Comparison of ENCODE assay signal across 18 cellular contexts in the genomic region with DNA sequence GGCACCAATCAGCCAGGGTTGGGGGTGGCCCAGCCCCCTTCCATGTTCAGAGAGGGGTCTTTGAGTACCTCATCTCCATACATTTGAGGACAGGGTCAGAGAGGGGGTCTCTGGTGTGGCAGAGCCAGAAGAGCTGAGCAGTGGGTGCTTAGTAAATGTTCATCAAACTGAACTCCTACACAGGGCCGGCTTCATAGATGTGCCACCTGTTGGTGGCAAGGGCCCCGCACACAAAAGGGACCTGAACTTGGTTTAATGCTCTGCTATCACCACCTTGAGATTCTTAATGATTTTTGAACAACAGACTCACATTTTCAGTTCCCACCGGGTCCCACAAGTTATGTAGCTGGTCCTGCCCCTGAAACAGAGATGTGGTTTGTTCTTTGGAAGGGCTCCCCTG. TPM values are rescaled to one million over a fixed set of nuclear protein-coding genes. Genes with fewer than 3 reads are reported as not detected.
A peak's percentile ranks its signal among the peaks of the same experiment; 100 is the strongest.
DNase-seq lines count a peak whose midpoint lies in the region; ATAC-seq, FAIRE-seq and TF ChIP-seq lines count a peak whose summit lies in the region.
"Had no signal": no experiment of that assay in that cellular context is flagged by ENCODE, and none has a peak within 500 bp of the region (broad histone marks: within the 10 kb centered on the region; RNA-seq: fewer than 3 reads in every experiment).

No MANE protein-coding gene starts in this region.

- DNase-seq in GM06990 (ENCODE audit: extremely low read depth, insufficient read length) (no peak), HTR-8/SVneo (ENCODE audit: insufficient read length, low spot score) (no peak), RWPE1 (ENCODE audit: low spot score) (no peak), osteoblast (ENCODE audit: insufficient read length, low spot score, missing footprints) (peak; percentile 43), NCI-H526 treated with DMSO at 0.1 percent for 48 hours (lab: John Stamatoyannopoulos, UW) (no peak)
- DNase-seq in activated CD8-positive, alpha-beta memory T cell treated with anti-CD3 and anti-CD28 coated beads, Interleukin-2, amount 10 ng/mL, durations not matched to agents 7 days and 5 days = no peak
- DNase-seq: activated CD4-positive, alpha-beta T cell treated with anti-CD3 and anti-CD28 coated beads for 36 hours; brain microvascular endothelial cell; naive thymus-derived CD4-positive, alpha-beta T cell; NCI-H1105 treated with DMSO at 0.1 percent for 48 hours; NCI-H2081; SIG-M5; stimulated activated CD4-positive, alpha-beta T cell treated with anti-CD3 and anti-CD28 coated beads, Interleukin-2, amount 100 ng/mL, for 24 hours; stimulated activated naive CD4-positive, alpha-beta T cell treated with Interleukin-2 at 50 U/mL for 16 hours; thyroid gland had no signal

- peak; percentile 52 for FAIRE-seq in HTR-8/SVneo (lab: Jason Lieb, UNC)
- FAIRE-seq: islet of Langerhans had no signal

- H3K4me3 ChIP-seq in GM06990 (replicated peaks; ENCODE audit: low read depth, low read length) = no peak overlapping the region
- no peak overlapping the region for H3K4me3 ChIP-seq in osteoblast (ENCODE audit: insufficient read depth, low read length)
- H3K4me3 ChIP-seq: hepatocyte, thyroid gland had no signal

- H3K79me2 ChIP-seq in osteoblast (ENCODE audit: insufficient read depth, low read length) = no peaks in the 10 kb centered on the region
- H3K79me2 ChIP-seq: hepatocyte had no signal

- H3K4me1 ChIP-seq in osteoblast (ENCODE audit: insufficient read depth, low read length) = peaks cover 23% of the 10 kb centered on the region
- H3K4me1 ChIP-seq: thyroid gland had no signal

- H4K20me1 ChIP-seq in osteoblast (ENCODE audit: insufficient read depth, low read length) = no peaks in the 10 kb centered on the region

- TF ChIP-seq CTCF in GM06990 (IDR thresholded peaks at IDR 0.05; ENCODE audit: insufficient read depth, low read length, poor library complexity, severe bottlenecking) (peak; percentile 16), RWPE1 (conservative IDR thresholded peaks at IDR 0.05; ENCODE audit: low read depth) (no peak), osteoblast (IDR thresholded peaks at IDR 0.05; ENCODE audit: extremely low read depth, low read depth, low read length) (no peak)

- H3K36me3 Mint-ChIP-seq in activated T-helper 17 cell treated with anti-CD3 and anti-CD28 coated beads, Interleukin-2, amount 50 U/mL, for 72 hours (ENCODE audit: low read depth) = no peaks in the 10 kb centered on the region
- no peaks in the 10 kb centered on the region for H3K36me3 Mint-ChIP-seq in activated CD8-positive, alpha-beta memory T cell treated with anti-CD3 and anti-CD28 coated beads, Interleukin-2, amount 10 ng/mL, durations not matched to agents 7 days and 5 days
- H3K36me3 Mint-ChIP-seq: naive thymus-derived CD4-positive, alpha-beta T cell had no signal

- H3K27ac ChIP-seq in RWPE1 = peak overlapping the region; percentile 7; the same call in 1 of the 2 replicates
- no peak overlapping the region for H3K27ac ChIP-seq in osteoblast (ENCODE audit: low read depth, low read length)
- H3K27ac ChIP-seq: brain microvascular endothelial cell, thyroid gland had no signal

- CTCF ChIA-PET in RWPE1 (lab: Yijun Ruan, JAX) = no interaction called here
- CTCF ChIA-PET in activated CD8-positive, alpha-beta memory T cell treated with anti-CD3 and anti-CD28 coated beads, Interleukin-2, amount 10 ng/mL, durations not matched to agents 7 days and 5 days (lab: Charles Lee) = interaction anchor here (1.5 to 2.0 kb wide), 2 partner anchors 10 to 44 kb away, joined by 3 to 4 read pairs; no protein-coding TSS in a partner anchor

- H3K4me2 ChIP-seq in osteoblast (ENCODE audit: insufficient read depth, low read length) = no peak overlapping the region
- H3K4me2 ChIP-seq: hepatocyte had no signal

- H3K9me3 Mint-ChIP-seq in activated T-helper 17 cell treated with anti-CD3 and anti-CD28 coated beads, Interleukin-2, amount 50 U/mL, for 72 hours = no peaks in the 10 kb centered on the region
- no peaks in the 10 kb centered on the region for H3K9me3 Mint-ChIP-seq in activated CD8-positive, alpha-beta memory T cell treated with anti-CD3 and anti-CD28 coated beads, Interleukin-2, amount 10 ng/mL, durations not matched to agents 7 days and 5 days (ENCODE audit: low read depth)

- H2AFZ ChIP-seq in osteoblast (ENCODE audit: low read length) = no peak overlapping the region
- H2AFZ ChIP-seq: hepatocyte had no signal

- no peak for ATAC-seq in activated T-helper 17 cell treated with anti-CD3 and anti-CD28 coated beads, Interleukin-2, amount 50 U/mL, for 72 hours (replicated peaks)
- no peak for ATAC-seq in activated CD8-positive, alpha-beta memory T cell treated with anti-CD3 and anti-CD28 coated beads, Interleukin-2, amount 10 ng/mL, durations not matched to agents 7 days and 5 days
- ATAC-seq: activated CD4-positive, alpha-beta T cell treated with anti-CD3 and anti-CD28 coated beads for 36 hours; naive thymus-derived CD4-positive, alpha-beta T cell had no signal

- POLR2A ChIA-PET in RWPE1 (lab: Yijun Ruan, JAX; ENCODE audit: low non-redundant PET) = interaction anchor here (0.5 to 0.6 kb wide), 2 partner anchors 27 to 34 kb away, joined by 4 to 6 read pairs; no protein-coding TSS in a partner anchor

- no peak overlapping the region for H3K4me3 Mint-ChIP-seq in activated T-helper 17 cell treated with anti-CD3 and anti-CD28 coated beads, Interleukin-2, amount 50 U/mL, for 72 hours
- H3K4me3 Mint-ChIP-seq in activated CD8-positive, alpha-beta memory T cell treated with anti-CD3 and anti-CD28 coated beads, Interleukin-2, amount 10 ng/mL, durations not matched to agents 7 days and 5 days = no peak overlapping the region
- H3K4me3 Mint-ChIP-seq: activated CD4-positive, alpha-beta T cell treated with anti-CD3 and anti-CD28 coated beads for 36 hours; naive thymus-derived CD4-positive, alpha-beta T cell had no signal

- H3K4me1 Mint-ChIP-seq in activated T-helper 17 cell treated with anti-CD3 and anti-CD28 coated beads, Interleukin-2, amount 50 U/mL, for 72 hours = peaks cover 4% of the 10 kb centered on the region
- peaks cover 3% of the 10 kb centered on the region for H3K4me1 Mint-ChIP-seq in activated CD8-positive, alpha-beta memory T cell treated with anti-CD3 and anti-CD28 coated beads, Interleukin-2, amount 10 ng/mL, durations not matched to agents 7 days and 5 days

- H3K9me3 ChIP-seq in osteoblast (ENCODE audit: low read depth, low read length) = no peaks in the 10 kb centered on the region
- H3K9me3 ChIP-seq: thyroid gland had no signal

- H3K36me3 ChIP-seq in GM06990 (ENCODE audit: control insufficient read depth, insufficient read depth, low read length) (no peaks in the 10 kb centered on the region), osteoblast (ENCODE audit: insufficient read depth, low read length) (no peaks in the 10 kb centered on the region)
- H3K36me3 ChIP-seq: brain microvascular endothelial cell, thyroid gland had no signal

- H3K27ac Mint-ChIP-seq in activated T-helper 17 cell treated with anti-CD3 and anti-CD28 coated beads, Interleukin-2, amount 50 U/mL, for 72 hours = no peak overlapping the region
- H3K27ac Mint-ChIP-seq in activated CD8-positive, alpha-beta memory T cell treated with anti-CD3 and anti-CD28 coated beads, Interleukin-2, amount 10 ng/mL, durations not matched to agents 7 days and 5 days = no peak overlapping the region
- H3K27ac Mint-ChIP-seq: activated CD4-positive, alpha-beta T cell treated with anti-CD3 and anti-CD28 coated beads for 36 hours; naive thymus-derived CD4-positive, alpha-beta T cell had no signal

- peaks cover 29% of the 10 kb centered on the region for H3K27me3 Mint-ChIP-seq in activated T-helper 17 cell treated with anti-CD3 and anti-CD28 coated beads, Interleukin-2, amount 50 U/mL, for 72 hours
- peaks cover 65% of the 10 kb centered on the region for H3K27me3 Mint-ChIP-seq in activated CD8-positive, alpha-beta memory T cell treated with anti-CD3 and anti-CD28 coated beads, Interleukin-2, amount 10 ng/mL, durations not matched to agents 7 days and 5 days

- no peaks in the 10 kb centered on the region; the same call in 1 of the 2 replicates for H3K27me3 ChIP-seq in GM06990 (replicated peaks; ENCODE audit: control insufficient read depth, insufficient read depth, low read length)
- peaks cover 12% of the 10 kb centered on the region for H3K27me3 ChIP-seq in osteoblast (ENCODE audit: insufficient read depth, low read length)
- H3K27me3 ChIP-seq: thyroid gland had no signal

RNA-seq across cellular contexts. Expression of gene C1QL1, which starts 9.0 kb away (rescaled TPM):
- under 0.01 TPM in 1 of 2 replicates, not detected in the other for total RNA-seq in osteoblast
- under 1 TPM; 0.32 to 0.34 TPM for total RNA-seq in activated T-helper 17 cell treated with anti-CD3 and anti-CD28 coated beads, Interleukin-2, amount 50 U/mL, for 72 hours
- total RNA-seq in activated CD8-positive, alpha-beta memory T cell treated with anti-CD3 and anti-CD28 coated beads, Interleukin-2, amount 10 ng/mL, durations not matched to agents 7 days and 5 days = under 1 TPM; 0.33 to 0.38 TPM

RNA-seq across cellular contexts. Expression of gene KIF18B, which starts 29.5 kb away (rescaled TPM):
- total RNA-seq in osteoblast = 0.72 and 1.2 TPM in 2 replicates
- 10 to 100 TPM; 37.7 to 51.5 TPM for total RNA-seq in activated T-helper 17 cell treated with anti-CD3 and anti-CD28 coated beads, Interleukin-2, amount 50 U/mL, for 72 hours
- 100 to 1,000 TPM in 1 of 2 experiments, 10 to 100 TPM in 1; 86.7 to 117 TPM for total RNA-seq in activated CD8-positive, alpha-beta memory T cell treated with anti-CD3 and anti-CD28 coated beads, Interleukin-2, amount 10 ng/mL, durations not matched to agents 7 days and 5 days

Comparison
In these comparisons a context has a peak if more than half of its experiments do, and no peak if none do; other contexts are left out.
1. RNA of gene KIF18B, which starts 29.5 kb away (total RNA-seq): 86.7 to 117 TPM in activated CD8-positive, alpha-beta memory T cell treated with anti-CD3 and anti-CD28 coated beads, Interleukin-2, amount 10 ng/mL, durations not matched to agents 7 days and 5 days and 37.7 to 51.5 TPM in activated T-helper 17 cell treated with anti-CD3 and anti-CD28 coated beads, Interleukin-2, amount 50 U/mL, for 72 hours; 0.72 to 1.2 TPM in osteoblast; every median in the first group is over 10 times any median in the second.